Comparison of ENCODE assay signal across 8 cellular contexts in genomic region chr2:136238552-136239346, GRCh38.
DNase-seq lines count a peak whose midpoint lies in the region; ATAC-seq and TF ChIP-seq lines count a peak whose summit lies in the region.

No MANE protein-coding gene starts in this region.

- WGBS in suprapubic skin: 59% methylated on average over 9 of the region's 9 CpGs

- H3K27me3 ChIP-seq in suprapubic skin: no peaks in the 10 kb centered on the region

- H3K9me3 ChIP-seq in suprapubic skin: no peaks in the 10 kb centered on the region

- no peak for TF ChIP-seq EP300 in suprapubic skin (IDR thresholded peaks at IDR 0.05)

- no peak overlapping the region for H3K4me3 ChIP-seq in suprapubic skin

- no peak for TF ChIP-seq CTCF in suprapubic skin (IDR thresholded peaks at IDR 0.05)

- H3K27ac ChIP-seq in suprapubic skin: peak overlapping the region; percentile 38

- no peaks in the 10 kb centered on the region for H3K36me3 ChIP-seq in suprapubic skin

- no peak for TF ChIP-seq POLR2A in suprapubic skin (IDR thresholded peaks at IDR 0.05)

- ATAC-seq in GM18868 (IDR thresholded peaks at IDR 0.05; ENCODE audit: unreplicated experiment): peak; percentile 89
- ATAC-seq in HG02870 (IDR thresholded peaks at IDR 0.05; ENCODE audit: unreplicated experiment): peak; percentile 78

- DNase-seq in NOMO-1 treated with dmso at 0.1 percent for 144 hours (lab: John Stamatoyannopoulos, UW; ENCODE audit: unreplicated experiment) (peak; percentile 85), iPS-NIHi7 (ENCODE audit: extremely low spot score) (peak; percentile 41), suprapubic skin (ENCODE audit: low spot score in 2 of 2) (no peak), NCI-H2196 (lab: John Stamatoyannopoulos, UW; ENCODE audit: unreplicated experiment) (no peak), DMS 273 (lab: John Stamatoyannopoulos, UW; ENCODE audit: unreplicated experiment) (no peak)
- DNase-seq in activated gamma-delta T cell treated with anti-CD3 and anti-CD28 coated beads, Interleukin-2, amount 50 U/mL, for 16 hours (ENCODE audit: low read depth): peak; percentile 25

- H3K4me1 ChIP-seq in suprapubic skin: peaks cover 9% of the 10 kb centered on the region

Comparison
In these comparisons a context has a peak if more than half of its experiments do, and no peak if none do; other contexts are left out.
1. DNase-seq: peak in NOMO-1 treated with dmso at 0.1 percent for 144 hours (single experiment), activated gamma-delta T cell treated with anti-CD3 and anti-CD28 coated beads, Interleukin-2, amount 50 U/mL, for 16 hours (single experiment) and iPS-NIHi7 (single experiment); none in suprapubic skin (0 of 2), NCI-H2196 (single experiment) and DMS 273 (single experiment).